In the genomic region with DNA sequence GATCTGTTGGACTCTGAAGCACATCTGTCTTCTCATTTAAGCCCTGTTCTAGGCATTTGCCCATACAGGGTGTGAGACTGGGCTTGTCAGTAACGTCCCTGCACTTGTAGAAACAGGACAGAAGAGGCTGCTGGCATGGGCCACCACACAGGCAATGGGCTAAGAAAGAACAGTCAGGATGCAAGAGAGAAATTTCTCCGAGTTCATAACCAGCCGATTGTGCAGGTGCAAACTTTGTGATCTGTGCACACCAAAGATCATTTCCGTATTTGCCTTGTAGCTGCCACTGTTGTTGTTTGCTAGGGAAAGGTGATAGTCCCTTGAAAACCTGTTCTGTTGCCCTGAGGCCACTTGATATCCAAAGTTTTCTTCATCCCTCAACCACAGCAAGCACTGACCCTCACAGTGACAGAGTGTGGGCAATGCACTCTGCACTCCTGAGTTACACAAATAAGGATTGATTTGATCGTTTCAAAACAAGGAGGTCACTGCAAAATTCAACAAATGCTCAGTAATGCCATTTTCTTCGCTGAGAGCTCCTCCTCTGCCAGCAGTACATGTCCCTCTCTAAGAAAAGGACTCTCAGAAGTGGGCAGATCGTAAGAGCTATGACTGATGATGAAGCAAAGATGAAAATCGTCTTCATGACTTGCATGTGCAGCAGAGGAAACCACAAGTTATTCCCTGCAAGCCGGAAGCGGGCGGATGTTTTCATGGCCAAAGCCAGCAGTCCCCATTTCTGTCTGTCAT, we compare ENCODE assay signal across 10 cellular contexts. TPM values are rescaled to one million over a fixed set of nuclear protein-coding genes. Genes with fewer than 3 reads are reported as not detected.
DNase-seq lines count a peak whose midpoint lies in the region; ATAC-seq and TF ChIP-seq lines count a peak whose summit lies in the region.
"Had no signal": no experiment of that assay in that cellular context is flagged by ENCODE, and none has a peak within 500 bp of the region (broad histone marks: within the 10 kb centered on the region; RNA-seq: fewer than 3 reads in every experiment).

No MANE protein-coding gene starts in this region.

- intact Hi-C loops in spleen (cut with DNase I; ENCODE audit: low total_unique reads), result no loop called here

- H3K36me3 ChIP-seq in spleen, result no peaks in the 10 kb centered on the region

- H3K4me1 ChIP-seq in spleen, result peaks cover 13 to 91% (median 49%) of the 10 kb centered on the region in 6 donors

- H3K27me3 ChIP-seq in spleen (replicated peaks in 1 of 7), result no peaks in the 10 kb centered on the region

- TF ChIP-seq CTCF in spleen (IDR thresholded peaks at IDR 0.05 in 8 of 11, conservative IDR thresholded peaks at IDR 0.05 in 3 of 11), result no peak

- H3K9me3 ChIP-seq in spleen, result no peaks in the 10 kb centered on the region

- peak overlapping the region in 7 of 8 donors; percentile 60 to 87 (median 82) for H3K27ac ChIP-seq in spleen

- peak overlapping the region in 1 of 8 donors; percentile 15 for H3K4me3 ChIP-seq in spleen

- no peak for TF ChIP-seq POLR2A in spleen (IDR thresholded peaks at IDR 0.05)

- WGBS in spleen, 5 donors, result 28 to 40% (median 29%) methylated on average over 10 to 11 of the region's 11 CpGs

- peak; percentile 26 for ATAC-seq in HG03442 (IDR thresholded peaks at IDR 0.05; ENCODE audit: unreplicated experiment)
- ATAC-seq in GM21381 (IDR thresholded peaks at IDR 0.05; ENCODE audit: unreplicated experiment), result no peak
- ATAC-seq in GM19452 (IDR thresholded peaks at IDR 0.05; ENCODE audit: unreplicated experiment), result no peak

- DNase-seq in RPMI8226 (peak; percentile 40), spleen (peak; percentile 86), amniotic stem cell (lab: John Stamatoyannopoulos, UW) (no peak), NCI-H1417 (lab: John Stamatoyannopoulos, UW) (no peak)
- DNase-seq in central memory CD4-positive, alpha-beta T cell, result peak; percentile 50
- DNase-seq: mesendoderm; stimulated activated CD4-positive, alpha-beta T cell treated with anti-CD3 and anti-CD28 coated beads, Interleukin-4, amount 100 ng/mL, for 4 hours had no signal

RNA-seq across cellular contexts. Expression of a gene that starts 20.2 kb away (rescaled TPM):
- 100 to 1,000 TPM in 5 of 7 donors, 10 to 100 TPM in 2; 65.0 to 211 (median 135) TPM for total RNA-seq in spleen
- polyA plus RNA-seq in spleen, result 10 to 100 TPM; 18.8 to 26.6 (median 19.6) TPM

Comparison
In these comparisons a context has a peak if more than half of its experiments do, and no peak if none do; other contexts are left out.
1. DNase-seq: peak in RPMI8226 (single experiment), central memory CD4-positive, alpha-beta T cell (single experiment) and spleen (single experiment); none in amniotic stem cell (single experiment) and NCI-H1417 (0 of 3).